8 cellular contexts compared by ENCODE assay signal in genomic region chr4:123587983-123588494, GRCh38.
DNase-seq lines count a peak whose midpoint lies in the region; ATAC-seq and TF ChIP-seq lines count a peak whose summit lies in the region.

No MANE protein-coding gene starts in this region.

- ATAC-seq in GM18511 (IDR thresholded peaks at IDR 0.05; ENCODE audit: unreplicated experiment) (peak; percentile 4), HG03108 (IDR thresholded peaks at IDR 0.05; ENCODE audit: unreplicated experiment) (peak; percentile 7), left ventricle myocardium superior (peak; percentile 81)

- H3K4me1 Mint-ChIP-seq in type B pancreatic cell (ENCODE audit: unreplicated experiment) (peaks cover 34% of the 10 kb centered on the region), nephron progenitor cell (peaks cover 17% of the 10 kb centered on the region)
- peaks cover 6% of the 10 kb centered on the region for H3K4me1 Mint-ChIP-seq in T-helper 2 cell treated with Interferon-gamma antibody and Interleukin-4, amounts not matched to agents 5 μg/mL and 100 μg/mL, for 36 hours (ENCODE audit: low read depth)
- H3K4me1 Mint-ChIP-seq in activated naive CD4-positive, alpha-beta T cell treated with anti-CD3 and anti-CD28 coated beads, Interleukin-2, amount 10 ng/mL, durations not matched to agents 7 days and 5 days = no peaks in the 10 kb centered on the region

- DNase-seq in SHP77 treated with DMSO at 0.1 percent for 48 hours (lab: John Stamatoyannopoulos, UW) = peak; percentile 32
- DNase-seq in left ventricle myocardium superior = no peak
- no peak for DNase-seq in type B pancreatic cell (ENCODE audit: extremely low spot score, unreplicated experiment)
- no peak for DNase-seq in T-helper 2 cell treated with Interferon-gamma antibody and Interleukin-4, amounts not matched to agents 5 μg/mL and 100 μg/mL, for 36 hours (ENCODE audit: low spot score)
- DNase-seq in activated naive CD4-positive, alpha-beta T cell treated with anti-CD3 and anti-CD28 coated beads, Interleukin-2, amount 10 ng/mL, durations not matched to agents 7 days and 5 days = no peak
- no peak for DNase-seq in nephron progenitor cell

- peaks cover 3% of the 10 kb centered on the region for H3K9me3 Mint-ChIP-seq in type B pancreatic cell
- no peaks in the 10 kb centered on the region for H3K9me3 Mint-ChIP-seq in T-helper 2 cell treated with Interferon-gamma antibody and Interleukin-4, amounts not matched to agents 5 μg/mL and 100 μg/mL, for 36 hours
- no peaks in the 10 kb centered on the region for H3K9me3 Mint-ChIP-seq in activated naive CD4-positive, alpha-beta T cell treated with anti-CD3 and anti-CD28 coated beads, Interleukin-2, amount 10 ng/mL, durations not matched to agents 7 days and 5 days
- H3K9me3 Mint-ChIP-seq in nephron progenitor cell = peaks cover 5% of the 10 kb centered on the region

- TF ChIP-seq CTCF in type B pancreatic cell (conservative IDR thresholded peaks at IDR 0.05) (no peak), nephron progenitor cell (IDR thresholded peaks at IDR 0.05) (no peak)

- H3K36me3 Mint-ChIP-seq in type B pancreatic cell = no peaks in the 10 kb centered on the region
- no peaks in the 10 kb centered on the region for H3K36me3 Mint-ChIP-seq in T-helper 2 cell treated with Interferon-gamma antibody and Interleukin-4, amounts not matched to agents 5 μg/mL and 100 μg/mL, for 36 hours (ENCODE audit: low read depth)
- no peaks in the 10 kb centered on the region for H3K36me3 Mint-ChIP-seq in activated naive CD4-positive, alpha-beta T cell treated with anti-CD3 and anti-CD28 coated beads, Interleukin-2, amount 10 ng/mL, durations not matched to agents 7 days and 5 days
- H3K36me3 Mint-ChIP-seq in nephron progenitor cell (ENCODE audit: low read depth) = no peaks in the 10 kb centered on the region

- H3K27ac Mint-ChIP-seq in type B pancreatic cell (peak overlapping the region; percentile 65), nephron progenitor cell (no peak overlapping the region)
- H3K27ac Mint-ChIP-seq in T-helper 2 cell treated with Interferon-gamma antibody and Interleukin-4, amounts not matched to agents 5 μg/mL and 100 μg/mL, for 36 hours = no peak overlapping the region
- H3K27ac Mint-ChIP-seq in activated naive CD4-positive, alpha-beta T cell treated with anti-CD3 and anti-CD28 coated beads, Interleukin-2, amount 10 ng/mL, durations not matched to agents 7 days and 5 days = no peak overlapping the region

- H3K27me3 Mint-ChIP-seq in type B pancreatic cell (no peaks in the 10 kb centered on the region), nephron progenitor cell (ENCODE audit: low read depth, poor library complexity) (no peaks in the 10 kb centered on the region)
- peaks cover 6% of the 10 kb centered on the region for H3K27me3 Mint-ChIP-seq in T-helper 2 cell treated with Interferon-gamma antibody and Interleukin-4, amounts not matched to agents 5 μg/mL and 100 μg/mL, for 36 hours (ENCODE audit: low read depth)
- H3K27me3 Mint-ChIP-seq in activated naive CD4-positive, alpha-beta T cell treated with anti-CD3 and anti-CD28 coated beads, Interleukin-2, amount 10 ng/mL, durations not matched to agents 7 days and 5 days = peaks cover 4% of the 10 kb centered on the region

- H3K4me3 Mint-ChIP-seq in type B pancreatic cell (no peak overlapping the region), nephron progenitor cell (no peak overlapping the region)
- H3K4me3 Mint-ChIP-seq in T-helper 2 cell treated with Interferon-gamma antibody and Interleukin-4, amounts not matched to agents 5 μg/mL and 100 μg/mL, for 36 hours = no peak overlapping the region
- no peak overlapping the region for H3K4me3 Mint-ChIP-seq in activated naive CD4-positive, alpha-beta T cell treated with anti-CD3 and anti-CD28 coated beads, Interleukin-2, amount 10 ng/mL, durations not matched to agents 7 days and 5 days

- intact Hi-C loops in left ventricle myocardium superior (cut with micrococcal nuclease) = no loop called here

- CTCF ChIA-PET in activated naive CD4-positive, alpha-beta T cell treated with anti-CD3 and anti-CD28 coated beads, Interleukin-2, amount 10 ng/mL, durations not matched to agents 7 days and 5 days (lab: Charles Lee) = interaction anchor here (2.1 kb wide), 1 partner anchor 24 kb away, joined by 9 read pairs; no protein-coding TSS in a partner anchor

Comparison
In these comparisons a context has a peak if more than half of its experiments do, and no peak if none do; other contexts are left out.
1. ATAC-seq: peak in every context shown above with its lines; median percentile 81 in left ventricle myocardium superior; 7 in HG03108; 4 in GM18511.